ENCODE assay signal across 7 cellular contexts in the genomic region with DNA sequence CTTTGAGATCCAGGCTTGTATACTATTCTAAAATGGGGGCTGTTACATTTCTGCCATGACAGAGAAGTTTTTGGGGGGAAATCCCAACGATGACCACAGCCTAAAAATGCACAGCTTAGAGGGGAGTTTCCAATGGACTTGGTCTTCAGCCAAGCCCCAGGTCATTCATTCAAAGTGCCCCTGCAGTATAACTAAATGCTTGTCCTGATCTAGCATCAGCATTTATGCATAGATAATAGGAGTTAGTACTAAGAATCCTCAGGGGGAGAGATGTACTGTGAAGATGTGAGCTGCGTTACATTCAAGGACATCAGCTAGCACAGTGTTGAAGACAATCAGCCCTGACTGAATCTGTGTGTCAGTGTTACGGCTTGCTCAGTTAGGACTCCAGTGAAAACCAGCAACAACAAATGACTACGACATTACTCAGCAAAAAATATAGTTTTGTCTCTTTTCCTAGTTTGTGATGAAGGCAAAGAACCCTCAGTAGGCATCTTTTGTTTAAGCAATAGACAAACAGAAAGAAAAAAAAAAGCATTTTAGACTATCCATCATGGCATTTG.
A peak's percentile ranks its signal among the peaks of the same experiment; 100 is the strongest.
DNase-seq lines count a peak whose midpoint lies in the region; ATAC-seq lines count a peak whose summit lies in the region.

No MANE protein-coding gene starts in this region.

- DNase-seq in RKO (ENCODE audit: low spot score), result peak; percentile 37
- DNase-seq in naive B cell, result no peak
- no peak for DNase-seq in effector CD8-positive, alpha-beta T cell (lab: John Stamatoyannopoulos, UW)
- no peak for DNase-seq in DMS53 treated with DMSO at 0.1 percent for 48 hours (lab: John Stamatoyannopoulos, UW; ENCODE audit: unreplicated experiment)
- no peak for DNase-seq in hypothalamus (lab: John Stamatoyannopoulos, UW)

- H3K27me3 Mint-ChIP-seq in naive B cell, result no peaks in the 10 kb centered on the region

- H3K36me3 Mint-ChIP-seq in naive B cell, result no peaks in the 10 kb centered on the region

- H3K27ac Mint-ChIP-seq in naive B cell, result no peak overlapping the region

- H3K9me3 Mint-ChIP-seq in naive B cell, result peaks cover 0 to 5% (median 0%) of the 10 kb centered on the region in 7 donors

- peak overlapping the region in 1 of 8 donors; percentile 23 for H3K4me3 Mint-ChIP-seq in naive B cell

- peaks cover 5 to 12% (median 6%) of the 10 kb centered on the region in 3 donors for H3K4me1 Mint-ChIP-seq in naive B cell

- peak; percentile 51 for ATAC-seq in GM18870 (IDR thresholded peaks at IDR 0.05; ENCODE audit: unreplicated experiment)
- ATAC-seq in HG02588 (IDR thresholded peaks at IDR 0.05; ENCODE audit: unreplicated experiment), result peak; percentile 61
- ATAC-seq in naive B cell (ENCODE audit: low read depth in 2 of 2), result peak; percentile 59 to 69
